In genomic region chr11:35491231-35491871, GRCh38 we compare ENCODE assay signal across 20 cellular contexts. TPM values are rescaled to one million over a fixed set of nuclear protein-coding genes. Genes with fewer than 3 reads are reported as not detected.
A peak's percentile ranks its signal among the peaks of the same experiment; 100 is the strongest.
DNase-seq lines count a peak whose midpoint lies in the region; ATAC-seq and TF ChIP-seq lines count a peak whose summit lies in the region.
"Had no signal": no experiment of that assay in that cellular context is flagged by ENCODE, and none has a peak within 500 bp of the region (broad histone marks: within the 10 kb centered on the region; RNA-seq: fewer than 3 reads in every experiment).

No MANE protein-coding gene starts in this region.

- H3K4me3 ChIP-seq in HFF-Myc (replicated peaks; ENCODE audit: low read depth, low read length) (no peak overlapping the region), kidney epithelial cell (ENCODE audit: low read depth, low read length) (no peak overlapping the region), testis (no peak overlapping the region)
- H3K4me3 ChIP-seq: heart right ventricle, SK-N-MC, tibial nerve had no signal

- H3K27me3 ChIP-seq in kidney epithelial cell (ENCODE audit: control insufficient read depth, insufficient read depth, low read length) (peaks cover 9% of the 10 kb centered on the region), testis (no peaks in the 10 kb centered on the region)
- H3K27me3 ChIP-seq: tibial nerve had no signal

- H3K9me3 Mint-ChIP-seq in T-cell, result no peaks in the 10 kb centered on the region
- H3K9me3 Mint-ChIP-seq: activated naive CD8-positive, alpha-beta T cell treated with anti-CD3 and anti-CD28 coated beads, Interleukin-2, amount 50 U/mL, for 24 hours had no signal

- POLR2A ChIA-PET in T-cell (lab: Charles Lee), result no interaction called here

- H3K36me3 ChIP-seq in kidney epithelial cell (ENCODE audit: control insufficient read depth, insufficient read depth, low read length) (no peaks in the 10 kb centered on the region), testis (ENCODE audit: low read depth, missing control alignments) (no peaks in the 10 kb centered on the region)
- H3K36me3 ChIP-seq: tibial nerve had no signal

- TF ChIP-seq CTCF in HFF-Myc (IDR thresholded peaks at IDR 0.05; ENCODE audit: low read depth, low read length, missing control alignments), result no peak
- TF ChIP-seq CTCF in kidney epithelial cell (IDR thresholded peaks at IDR 0.05; ENCODE audit: insufficient read depth, low read length, poor library complexity, severe bottlenecking), result no peak
- TF ChIP-seq CTCF in testis (IDR thresholded peaks at IDR 0.05), result no peak

- DNase-seq in A172 (ENCODE audit: low spot score) (peak; percentile 73), HFF-Myc (ENCODE audit: extremely low read depth, low read depth) (peak; percentile 50), astrocyte of the hippocampus (ENCODE audit: low read depth, low spot score) (peak; percentile 93), kidney epithelial cell (ENCODE audit: low read depth) (peak; percentile 53), 8988T (no peak), testis (no peak), T-cell (no peak)
- DNase-seq in stimulated activated CD4-positive, alpha-beta T cell treated with anti-CD3 and anti-CD28 coated beads, Interleukin-4, amount 100 ng/mL, for 1 hour, result no peak
- DNase-seq: activated CD4-positive, CD25-positive, alpha-beta regulatory T cell; activated CD8-positive, alpha-beta memory T cell treated with anti-CD3 and anti-CD28 coated beads, Interleukin-2, amount 50 U/mL, for 48 hours; activated naive CD8-positive, alpha-beta T cell treated with anti-CD3 and anti-CD28 coated beads, Interleukin-2, amount 50 U/mL, for 24 hours; DMS79 treated with DMSO at 0.1 percent for 48 hours; heart right ventricle; Karpas-422; left ventricle myocardium superior; NCI-H2081; NK-92 treated with Interleukin-12 subunit alpha and Interleukin-12 subunit beta, amount 100 ng/mL, for 24 hours; nucleus accumbens had no signal

- H3K4me1 ChIP-seq in testis, result no peaks in the 10 kb centered on the region

- no peaks in the 10 kb centered on the region for H3K9me3 ChIP-seq in testis
- H3K9me3 ChIP-seq: heart right ventricle, tibial nerve had no signal

- WGBS in testis, 2 donors, result 30 to 34% methylated on average over 4 of the region's 4 CpGs

- TF ChIP-seq POLR2A in testis (IDR thresholded peaks at IDR 0.05), result no peak

- no peak overlapping the region for H3K27ac Mint-ChIP-seq in T-cell
- H3K27ac Mint-ChIP-seq: activated naive CD8-positive, alpha-beta T cell treated with anti-CD3 and anti-CD28 coated beads, Interleukin-2, amount 50 U/mL, for 24 hours had no signal

- no peaks in the 10 kb centered on the region for H3K4me1 Mint-ChIP-seq in T-cell
- H3K4me1 Mint-ChIP-seq: activated naive CD8-positive, alpha-beta T cell treated with anti-CD3 and anti-CD28 coated beads, Interleukin-2, amount 50 U/mL, for 24 hours had no signal

- no peak for ATAC-seq in T-cell (replicated peaks in 1 of 4)
- ATAC-seq: activated naive CD8-positive, alpha-beta T cell treated with anti-CD3 and anti-CD28 coated beads, Interleukin-2, amount 50 U/mL, for 24 hours; heart right ventricle; left ventricle myocardium superior had no signal

- H3K4me3 Mint-ChIP-seq in T-cell, result no peak overlapping the region
- H3K4me3 Mint-ChIP-seq: activated naive CD8-positive, alpha-beta T cell treated with anti-CD3 and anti-CD28 coated beads, Interleukin-2, amount 50 U/mL, for 24 hours had no signal

- no peaks in the 10 kb centered on the region for H3K36me3 Mint-ChIP-seq in T-cell

- intact Hi-C loops in testis (cut with DNase I; ENCODE audit: low total_unique reads), result no loop called here

- no peak overlapping the region for H3K27ac ChIP-seq in testis
- H3K27ac ChIP-seq: heart right ventricle, SK-N-MC had no signal

- CTCF ChIA-PET in T-cell (lab: Charles Lee), result no interaction called here

- H3K27me3 Mint-ChIP-seq in T-cell, result peaks cover 20 to 28% of the 10 kb centered on the region in 2 donors

RNA-seq across cellular contexts. Expression of gene PAMR1, which starts 34.1 kb away (rescaled TPM):
- 0.43 and 0.53 TPM in 2 replicates for total RNA-seq in A172 (2014; rRNA removed; shearing (Covaris generic))
- total RNA-seq in kidney epithelial cell (0.75 and 0.84 TPM in 2 replicates), testis (1 to 10 TPM in 1 of 2 donors, under 1 TPM in 1; 0.55 to 1.5 TPM), T-cell (under 1 TPM in 1 of 5 donors, not detected in 4; 0.20 TPM)
- 13.2 TPM for polyA plus RNA-seq in testis (ENCODE audit: insufficient read depth, low read depth, low replicate concordance)

Comparison
In these comparisons a context has a peak if more than half of its experiments do, and no peak if none do; other contexts are left out.
1. DNase-seq: peak in A172 (single experiment), HFF-Myc (single experiment), astrocyte of the hippocampus (single experiment) and kidney epithelial cell (single experiment); none in 8988T (single experiment), testis (single experiment), T-cell (0 of 34) and stimulated activated CD4-positive, alpha-beta T cell treated with anti-CD3 and anti-CD28 coated beads, Interleukin-4, amount 100 ng/mL, for 1 hour (single experiment).